In the genomic region with DNA sequence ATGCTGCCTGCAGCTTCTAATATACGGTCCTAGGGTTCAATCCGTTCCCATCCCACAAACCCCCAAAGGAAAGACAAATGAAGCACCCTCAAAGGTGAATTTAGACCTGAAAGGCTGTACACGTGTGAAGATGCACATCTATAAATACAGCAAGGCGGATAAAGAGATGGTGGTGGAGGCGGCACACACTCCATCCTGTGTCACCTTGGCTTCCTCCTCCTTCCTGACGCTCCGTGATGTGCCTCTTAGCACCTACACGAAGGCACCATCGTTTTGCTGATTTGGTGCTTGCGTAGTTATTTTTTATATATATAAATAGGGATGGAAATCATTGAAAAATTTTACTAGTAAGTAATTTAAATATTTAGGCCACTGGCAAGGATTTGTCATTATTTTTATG, we compare ENCODE assay signal across 18 cellular contexts.
"Had no signal": no experiment of that assay in that cellular context is flagged by ENCODE, and none has a peak within 500 bp of the region (broad histone marks: within the 10 kb centered on the region; RNA-seq: fewer than 3 reads in every experiment).

No MANE protein-coding gene starts in this region.

- H3K27me3 ChIP-seq: neutrophil, pancreas, right lobe of liver, thyroid gland, upper lobe of left lung, vagina had no signal

- H3K4me3 ChIP-seq: pancreas, prostate gland, right lobe of liver, sigmoid colon, stomach, thoracic aorta, thyroid gland, tibial nerve, upper lobe of left lung, vagina had no signal

- ATAC-seq: pancreas, right cardiac atrium, right lobe of liver had no signal

- H3K9me3 ChIP-seq: neutrophil, pancreas, prostate gland, right lobe of liver, sigmoid colon, stomach, thoracic aorta, thyroid gland, upper lobe of left lung, vagina had no signal

- H3K4me1 ChIP-seq: pancreas, prostate gland, right lobe of liver, stomach, thyroid gland, tibial nerve, upper lobe of left lung, vagina had no signal

- H3K36me3 ChIP-seq: neutrophil, pancreas, prostate gland, right lobe of liver, sigmoid colon, stomach, thoracic aorta, thyroid gland, tibial nerve, upper lobe of left lung, vagina had no signal

- DNase-seq: nephron progenitor cell; pancreas; right cardiac atrium; right lobe of liver; sigmoid colon; small intestine; stimulated activated CD4-positive, alpha-beta T cell treated with anti-CD3 and anti-CD28 coated beads, Interleukin-2, amount 100 ng/mL, for 48 hours; stimulated activated naive B cell treated with anti-CD40 and anti-IgM and Interleukin-4, amounts not matched to agents 10 μg/mL and 1 μg/mL and 100 μg/mL, for 72 hours; stimulated activated naive CD4-positive, alpha-beta T cell treated with Interleukin-2 at 50 U/mL for 16 hours; stomach; thyroid gland; trophoblast cell had no signal

- H3K27ac ChIP-seq: neutrophil, pancreas, prostate gland, right lobe of liver, sigmoid colon, stomach, thoracic aorta, thyroid gland, tibial nerve, upper lobe of left lung, vagina had no signal
